Comparison of ENCODE assay signal across 9 cellular contexts in genomic region chr2:85797959-85798358, GRCh38. TPM values are rescaled to one million over a fixed set of nuclear protein-coding genes. Genes with fewer than 3 reads are reported as not detected.
DNase-seq lines count a peak whose midpoint lies in the region; ATAC-seq, FAIRE-seq and TF ChIP-seq lines count a peak whose summit lies in the region.
"Had no signal": no experiment of that assay in that cellular context is flagged by ENCODE, and none has a peak within 500 bp of the region (broad histone marks: within the 10 kb centered on the region; RNA-seq: fewer than 3 reads in every experiment).

No MANE protein-coding gene starts in this region.

- H3K4me3 ChIP-seq in GM12878 (no peak overlapping the region), keratinocyte (ENCODE audit: control insufficient read depth in 2 of 3, extremely low read depth in 1 of 3, insufficient read depth in 2 of 3, low read depth in 1 of 3, low read length in 3 of 3) (no peak overlapping the region), mucosa of descending colon (no peak overlapping the region)

- 83% methylated on average over 4 of the region's 4 CpGs for WGBS in GM12878 (ENCODE audit: insufficient coverage, insufficient replicate concordance, low lambda C conversion rate, missing lambda C conversion rate)

- H3K9ac ChIP-seq in GM12878 (ENCODE audit: control insufficient read depth, insufficient read depth, low read length) (no peak overlapping the region), keratinocyte (ENCODE audit: control insufficient read depth, extremely low read depth, insufficient read depth, low read length) (no peak overlapping the region)

- POLR2A ChIA-PET in GM12878 (lab: Charles Lee), result no interaction called here

- H3K79me2 ChIP-seq in GM12878 (ENCODE audit: control insufficient read depth, insufficient read depth, low read length) (no peaks in the 10 kb centered on the region), keratinocyte (ENCODE audit: control insufficient read depth, insufficient read depth, low read length) (no peaks in the 10 kb centered on the region)

- CTCF ChIA-PET in GM12878 (lab: Yijun Ruan, JAX), result interaction anchor here (1.0 to 1.5 kb wide), 3 partner anchors 27 to 69 kb away, joined by 3 to 6 read pairs (median 4); no protein-coding TSS in a partner anchor

- H3K27me3 ChIP-seq in GM12878 (replicated peaks in 1 of 2; ENCODE audit: control insufficient read depth in 2 of 2, insufficient read depth in 2 of 2, low read length in 1 of 2) (peaks cover 2 to 4% of the 10 kb centered on the region in 2 experiments; a peak in 2 of 4 replicates), keratinocyte (ENCODE audit: control insufficient read depth, extremely low read depth, insufficient read depth, low read length) (peaks cover 9% of the 10 kb centered on the region)

- TF ChIP-seq RAD21 in GM12878 (IDR thresholded peaks at IDR 0.05; ENCODE audit: insufficient read depth, low read depth, low read length), result 0 out of 2 replicates have a peak, but pooled peaks have one; percentile 6

- H3K9me1 ChIP-seq in keratinocyte (ENCODE audit: control insufficient read depth, extremely low read depth, insufficient read depth, low read length), result no peaks in the 10 kb centered on the region

- TF ChIP-seq CTCF in GM12878 (IDR thresholded peaks at IDR 0.05 in 2 of 3, conservative IDR thresholded peaks at IDR 0.05 in 1 of 3; ENCODE audit: control insufficient read depth in 2 of 3, extremely low read depth in 1 of 3, insufficient read depth in 1 of 3, low read depth in 3 of 3, low read length in 3 of 3) (peak in 2 of 3 experiments; percentile 8 to 27; a peak in 1 of 6 replicates), keratinocyte (optimal IDR thresholded peaks at IDR 0.05 in 1 of 3, IDR thresholded peaks at IDR 0.05 in 1 of 3, conservative IDR thresholded peaks at IDR 0.05 in 1 of 3; ENCODE audit: extremely low read depth in 1 of 3, insufficient read depth in 2 of 3, low read length in 3 of 3) (peak; percentile 5 to 9 (median 8)), mucosa of descending colon (IDR thresholded peaks at IDR 0.05) (no peak)

- H2AFZ ChIP-seq in GM12878 (ENCODE audit: control insufficient read depth, low read depth, low read length) (no peak overlapping the region), keratinocyte (ENCODE audit: control insufficient read depth, low read length) (no peak overlapping the region)

- peak; percentile 48 for DNase-seq in ACHN
- peak; percentile 21 for DNase-seq in HT-29 (ENCODE audit: low spot score)
- no peak for DNase-seq in GM12878 (ENCODE audit: low read depth, low spot score)
- DNase-seq in keratinocyte (ENCODE audit: low read depth, low spot score), result no peak
- no peak for DNase-seq in stimulated activated CD4-positive, alpha-beta T cell treated with anti-CD3 and anti-CD28 coated beads, Interleukin-1b, Interleukin-23, amount 100 ng/mL, for 48 hours
- DNase-seq in putamen (ENCODE audit: low spot score), result no peak
- DNase-seq in activated naive CD4-positive, alpha-beta T cell (lab: John Stamatoyannopoulos, UW), result no peak
- no peak for DNase-seq in mucosa of descending colon
- DNase-seq: KG1 had no signal

- intact Hi-C loops in GM12878 (cut with micrococcal nuclease; ENCODE audit: unreplicated experiment), result no loop called here
- intact Hi-C loops in mucosa of descending colon (cut with DNase I, micrococcal nuclease), result no loop called here

- H3K9me3 ChIP-seq in GM12878 (replicated peaks; ENCODE audit: control insufficient read depth, insufficient read depth, low read length), result no peaks in the 10 kb centered on the region; the same call in 2 of the 3 replicates
- H3K9me3 ChIP-seq in keratinocyte (ENCODE audit: control insufficient read depth, low read depth, low read length), result no peaks in the 10 kb centered on the region
- H3K9me3 ChIP-seq in mucosa of descending colon, result no peaks in the 10 kb centered on the region

- RAD21 ChIA-PET in GM12878 (lab: Charles Lee; ENCODE audit: unreplicated experiment), result interaction anchor here (1.8 kb wide), 1 partner anchor 69 kb away, joined by 7 read pairs; no protein-coding TSS in a partner anchor

- H3K4me1 ChIP-seq in GM12878 (ENCODE audit: control insufficient read depth, insufficient read depth, low read length) (no peaks in the 10 kb centered on the region), keratinocyte (ENCODE audit: control insufficient read depth, extremely low read depth, insufficient read depth, low read length) (peaks cover 8% of the 10 kb centered on the region), mucosa of descending colon (ENCODE audit: low read depth) (no peaks in the 10 kb centered on the region)

- SMC1A ChIA-PET in GM12878 (lab: Charles Lee; ENCODE audit: uncharacterized antibody, unreplicated experiment), result interaction anchor here (1.0 kb wide), 2 partner anchors 18 to 69 kb away, joined by 3 read pairs; no protein-coding TSS in a partner anchor

- H3K4me2 ChIP-seq in GM12878 (ENCODE audit: control insufficient read depth, insufficient read depth) (no peak overlapping the region), keratinocyte (ENCODE audit: control insufficient read depth, extremely low read depth, insufficient read depth, low read depth, low read length) (no peak overlapping the region)

- ATAC-seq in GM12878 (peak; percentile 31; the same call in 1 of the 3 replicates), mucosa of descending colon (no peak)

- H4K20me1 ChIP-seq in GM12878 (ENCODE audit: control insufficient read depth, insufficient read depth) (no peaks in the 10 kb centered on the region), keratinocyte (ENCODE audit: control insufficient read depth, extremely low read depth, insufficient read depth, low read length) (no peaks in the 10 kb centered on the region)

- H3K27ac ChIP-seq in GM12878 (ENCODE audit: control insufficient read depth, insufficient read depth) (no peak overlapping the region), keratinocyte (ENCODE audit: control insufficient read depth, insufficient read depth, low read length) (no peak overlapping the region)

- FAIRE-seq in GM12878 (lab: Jason Lieb, UNC) (no peak), keratinocyte (lab: Jason Lieb, UNC) (no peak)

- H3K36me3 ChIP-seq in GM12878 (ENCODE audit: control insufficient read depth in 2 of 2, insufficient read depth in 2 of 2, low read length in 1 of 2), result no peaks in the 10 kb centered on the region
- no peaks in the 10 kb centered on the region for H3K36me3 ChIP-seq in keratinocyte (ENCODE audit: control insufficient read depth in 2 of 2, extremely low read depth in 1 of 2, insufficient read depth in 2 of 2, low read length in 2 of 2)
- H3K36me3 ChIP-seq in mucosa of descending colon (ENCODE audit: low read depth), result no peaks in the 10 kb centered on the region

- no peak for TF ChIP-seq POLR2A in GM12878 (IDR thresholded peaks at IDR 0.05; ENCODE audit: low read depth, low read length)

- dilution Hi-C loops in keratinocyte (cut with MboI; ENCODE audit: extremely low pct_ligation_motif_present, low sequenced_read_pairs), result no loop called here

- in situ Hi-C loops in ACHN (cut with HindIII; ENCODE audit: low pct_ligation_motif_present, low pct_unique_long_range_greater_than_20kb, low sequenced_read_pairs) (no loop called here), GM12878 (cut with MboI) (no loop called here)

- no peak for TF ChIP-seq EP300 in GM12878 (IDR thresholded peaks at IDR 0.05; ENCODE audit: borderline replicate concordance in 1 of 2, control insufficient read depth in 1 of 2, low read depth in 2 of 2, low read length in 2 of 2)

- no TSS peak for BruUV-seq in GM12878 (replicated peaks; lab: Mats Ljungman, UMichigan)

TF ChIP-seq in GM12878, 131 proteins besides CTCF, POLR2A, EP300 and RAD21:
- TF ChIP-seq WRNIP1 (IDR thresholded peaks at IDR 0.05; ENCODE audit: borderline replicate concordance, low read depth, low read length) (no peak), SMC3 (IDR thresholded peaks at IDR 0.05; ENCODE audit: borderline replicate concordance, low read length) (peak; percentile 15; the same call in 1 of the 2 replicates)
TF ChIP-seq in GM12878: peak in this region for 1.

RNA-seq across cellular contexts. Expression of gene ATOH8, which starts 44.2 kb away (rescaled TPM):
- 1.0 and 2.3 TPM in 2 replicates for total RNA-seq in HT-29 (2014; rRNA removed; shearing (Covaris generic))
- 0.56 and 1.6 TPM in 2 replicates for total RNA-seq in GM12878 (2013; cell fraction: nucleolus; rRNA removed)
- not detected in 2 replicates for total RNA-seq in GM12878 (2014; rRNA removed)
- total RNA-seq in GM12878 (2014; rRNA removed; fragmentation: Illumina TruSeq; extraction: Trizol), result 0.09 TPM in 1 of 2 replicates, not detected in the other
- total RNA-seq in GM12878 (2021), result 0.21 TPM in 1 of 2 replicates, not detected in the other
- polyA plus RNA-seq in GM12878 (2011; ENCODE audit: low read depth), result not detected
- 0.39 and 0.60 TPM in 2 replicates for polyA plus RNA-seq in GM12878 (2011; rRNA removed)
- 0.72 and 1.0 TPM in 2 replicates for polyA plus RNA-seq in GM12878 (2011; cell fraction: cytosol; rRNA removed)
- 1.6 and 1.7 TPM in 2 replicates for polyA plus RNA-seq in GM12878 (2011; cell fraction: nucleus; rRNA removed)
- polyA plus RNA-seq in GM12878 (2012), result 0.07 TPM in 1 of 2 replicates, not detected in the other
- not detected in 2 replicates for polyA plus RNA-seq in GM12878 (2014; fragmentation: Illumina TruSeq; extraction: Trizol)
- under 1 TPM in 1 of 2 experiments, not detected in 1; 0.03 TPM for polyA plus RNA-seq in GM12878 (2014; fragmentation: Nextera tagmentation; extraction: Ambion mirVana)
- polyA plus RNA-seq in GM12878 (2014; rRNA removed), result not detected in 2 replicates
- not detected for polyA plus RNA-seq in GM12878 (2016; fragmentation: Nextera tagmentation; extraction: Ambion mirVana)
- 1.0 and 1.4 TPM in 2 replicates for polyA minus RNA-seq in GM12878 (2011; rRNA and poly(A)+ RNA removed)
- 0.31 and 1.2 TPM in 2 replicates for polyA minus RNA-seq in GM12878 (2011; cell fraction: cytosol; rRNA and poly(A)+ RNA removed)
- polyA minus RNA-seq in GM12878 (2011; cell fraction: nucleus; rRNA and poly(A)+ RNA removed), result 0.48 and 0.86 TPM in 2 replicates
- not detected in 3 replicates for polyA plus RNA-seq in keratinocyte
- polyA plus RNA-seq in keratinocyte (2011; ENCODE audit: low read depth), result not detected
- not detected in 2 replicates for polyA plus RNA-seq in keratinocyte (2011; cell fraction: cytosol; rRNA removed)
- not detected in 2 replicates for polyA plus RNA-seq in keratinocyte (2011; cell fraction: nucleus; rRNA removed)
- polyA plus RNA-seq in keratinocyte (2012; ENCODE audit: low replicate concordance), result not detected in 2 replicates
- polyA minus RNA-seq in keratinocyte, result not detected in 3 replicates
- not detected for polyA minus RNA-seq in keratinocyte (2011; cell fraction: cytosol; rRNA and poly(A)+ RNA removed)
- polyA minus RNA-seq in keratinocyte (2011; cell fraction: nucleus; rRNA and poly(A)+ RNA removed), result not detected in 2 replicates
- 1 to 10 TPM; 1.9 to 8.7 (median 2.8) TPM for total RNA-seq in mucosa of descending colon

Comparison
In these comparisons a context has a peak if more than half of its experiments do, and no peak if none do; other contexts are left out.
1. DNase-seq: peak in ACHN (single experiment) and HT-29 (single experiment); none in GM12878 (single experiment), keratinocyte (single experiment), stimulated activated CD4-positive, alpha-beta T cell treated with anti-CD3 and anti-CD28 coated beads, Interleukin-1b, Interleukin-23, amount 100 ng/mL, for 48 hours (single experiment), putamen (single experiment), activated naive CD4-positive, alpha-beta T cell (0 of 4) and mucosa of descending colon (0 of 3).